Comparison of ENCODE assay signal across 26 cellular contexts in genomic region chr3:78976200-78976599, GRCh38.
"Had no signal": no experiment of that assay in that cellular context is flagged by ENCODE, and none has a peak within 500 bp of the region (broad histone marks: within the 10 kb centered on the region; RNA-seq: fewer than 3 reads in every experiment).

No MANE protein-coding gene starts in this region.

- H3K27ac ChIP-seq: cardiac muscle cell, hepatocyte, left lung, sigmoid colon, testis, uterus had no signal

- ATAC-seq: esophagus mucosa; left lung; naive thymus-derived CD4-positive, alpha-beta T cell had no signal

- H3K36me3 ChIP-seq: cardiac muscle cell, left lung, sigmoid colon, uterus had no signal

- H3K4me3 ChIP-seq: cardiac muscle cell, hepatocyte, left lung, lung, sigmoid colon, testis, uterus had no signal

- H2AFZ ChIP-seq: hepatocyte had no signal

- H3K4me3 Mint-ChIP-seq: activated CD4-positive, alpha-beta memory T cell treated with anti-CD3 and anti-CD28 coated beads for 36 hours; activated naive CD4-positive, alpha-beta T cell treated with anti-CD3 and anti-CD28 coated beads for 36 hours; activated naive CD8-positive, alpha-beta T cell treated with anti-CD3 and anti-CD28 coated beads, Interleukin-2, amount 10 ng/mL, durations not matched to agents 7 days and 5 days; immature natural killer cell; naive thymus-derived CD4-positive, alpha-beta T cell had no signal

- H3K36me3 Mint-ChIP-seq: activated CD4-positive, alpha-beta memory T cell treated with anti-CD3 and anti-CD28 coated beads for 36 hours; activated naive CD8-positive, alpha-beta T cell treated with anti-CD3 and anti-CD28 coated beads, Interleukin-2, amount 10 ng/mL, durations not matched to agents 7 days and 5 days; immature natural killer cell; naive thymus-derived CD4-positive, alpha-beta T cell had no signal

- H3K27me3 Mint-ChIP-seq: activated CD4-positive, alpha-beta memory T cell treated with anti-CD3 and anti-CD28 coated beads for 36 hours; activated naive CD8-positive, alpha-beta T cell treated with anti-CD3 and anti-CD28 coated beads, Interleukin-2, amount 10 ng/mL, durations not matched to agents 7 days and 5 days; naive thymus-derived CD4-positive, alpha-beta T cell; progenitor cell of endocrine pancreas had no signal

- H3K4me2 ChIP-seq: hepatocyte had no signal

- H3K27me3 ChIP-seq: cardiac muscle cell, hepatocyte, left lung, sigmoid colon, testis, uterus had no signal

- H3K9me3 Mint-ChIP-seq: activated naive CD8-positive, alpha-beta T cell treated with anti-CD3 and anti-CD28 coated beads, Interleukin-2, amount 10 ng/mL, durations not matched to agents 7 days and 5 days had no signal

- H3K4me1 ChIP-seq: left lung, testis, uterus had no signal

- H3K4me1 Mint-ChIP-seq: activated naive CD8-positive, alpha-beta T cell treated with anti-CD3 and anti-CD28 coated beads, Interleukin-2, amount 10 ng/mL, durations not matched to agents 7 days and 5 days; immature natural killer cell; naive thymus-derived CD4-positive, alpha-beta T cell had no signal

- H3K9me3 ChIP-seq: left lung, sigmoid colon, testis, uterus had no signal

- DNase-seq: activated CD4-positive, alpha-beta memory T cell treated with anti-CD3 and anti-CD28 coated beads for 36 hours; activated CD4-positive, alpha-beta T cell treated with anti-CD3 and anti-CD28 coated beads for 48 hours; activated naive CD4-positive, alpha-beta T cell treated with anti-CD3 and anti-CD28 coated beads for 36 hours; activated naive CD8-positive, alpha-beta T cell treated with anti-CD3 and anti-CD28 coated beads, Interleukin-2, amount 10 ng/mL, durations not matched to agents 7 days and 5 days; activated T-cell treated with anti-CD3 and anti-CD28 coated beads, Interleukin-2, amount 50 U/mL, for 48 hours; amygdala; dermis blood vessel endothelial cell; effector CD8-positive, alpha-beta T cell; foreskin melanocyte; immature natural killer cell; kidney glomerular epithelial cell; left lung; naive thymus-derived CD4-positive, alpha-beta T cell; retina; sigmoid colon; stimulated activated CD4-positive, alpha-beta T cell treated with anti-CD3 and anti-CD28 coated beads, Interleukin-2, amount 100 ng/mL, for 48 hours; stimulated activated CD8-positive, alpha-beta memory T cell treated with anti-CD3 and anti-CD28 coated beads, Interleukin-4, amount 100 ng/mL, for 48 hours; stimulated activated naive CD4-positive, alpha-beta T cell; testis; trophoblast cell; uterus had no signal

- H3K27ac Mint-ChIP-seq: activated CD4-positive, alpha-beta memory T cell treated with anti-CD3 and anti-CD28 coated beads for 36 hours; activated naive CD4-positive, alpha-beta T cell treated with anti-CD3 and anti-CD28 coated beads for 36 hours; activated naive CD8-positive, alpha-beta T cell treated with anti-CD3 and anti-CD28 coated beads, Interleukin-2, amount 10 ng/mL, durations not matched to agents 7 days and 5 days; immature natural killer cell; naive thymus-derived CD4-positive, alpha-beta T cell; progenitor cell of endocrine pancreas had no signal
